8 cellular contexts compared by ENCODE assay signal in genomic region chr16:69727916-69728270, GRCh38. TPM values are rescaled to one million over a fixed set of nuclear protein-coding genes. Genes with fewer than 3 reads are reported as not detected.
A peak's percentile ranks its signal among the peaks of the same experiment; 100 is the strongest.
DNase-seq lines count a peak whose midpoint lies in the region; ATAC-seq and TF ChIP-seq lines count a peak whose summit lies in the region.

No MANE protein-coding gene starts in this region.

- H3K4me3 Mint-ChIP-seq in activated CD8-positive, alpha-beta T cell treated with anti-CD3 and anti-CD28 coated beads for 36 hours = peak overlapping the region; percentile 98

- no peaks in the 10 kb centered on the region for H3K27me3 Mint-ChIP-seq in activated CD8-positive, alpha-beta T cell treated with anti-CD3 and anti-CD28 coated beads for 36 hours

- H3K27ac ChIP-seq in 22Rv1 = peak overlapping the region; percentile 75; the same call in 1 of the 2 replicates

- no peak for TF ChIP-seq CTCF in 22Rv1 (IDR thresholded peaks at IDR 0.05)
- TF ChIP-seq CTCF in activated CD8-positive, alpha-beta T cell treated with anti-CD3 and anti-CD28 coated beads for 36 hours (IDR thresholded peaks at IDR 0.05) = no peak

- POLR2A ChIA-PET in activated CD8-positive, alpha-beta T cell treated with anti-CD3 and anti-CD28 coated beads for 36 hours (lab: Charles Lee) = interaction anchor here (1.0 to 4.7 kb wide), 3 partner anchors 10 to 27 kb away, joined by 6 to 20 read pairs (median 6); partner anchors contain the start of gene NOB1

- H3K36me3 Mint-ChIP-seq in activated CD8-positive, alpha-beta T cell treated with anti-CD3 and anti-CD28 coated beads for 36 hours (ENCODE audit: low read depth) = no peaks in the 10 kb centered on the region

- intact Hi-C loops in activated CD8-positive, alpha-beta T cell treated with anti-CD3 and anti-CD28 coated beads for 36 hours (cut with micrococcal nuclease) = no loop called here

- H3K9me3 Mint-ChIP-seq in activated CD8-positive, alpha-beta T cell treated with anti-CD3 and anti-CD28 coated beads for 36 hours = no peaks in the 10 kb centered on the region

- peak overlapping the region; percentile 97 for H3K27ac Mint-ChIP-seq in activated CD8-positive, alpha-beta T cell treated with anti-CD3 and anti-CD28 coated beads for 36 hours

- CTCF ChIA-PET in activated CD8-positive, alpha-beta T cell treated with anti-CD3 and anti-CD28 coated beads for 36 hours (lab: Charles Lee) = interaction anchor here (0.6 to 4.8 kb wide), 5 partner anchors 9 to 69 kb away, joined by 3 to 31 read pairs (median 5); partner anchors contain the start of gene NOB1

- no peak for ATAC-seq in activated CD8-positive, alpha-beta T cell treated with anti-CD3 and anti-CD28 coated beads for 36 hours

- peaks cover 22% of the 10 kb centered on the region for H3K4me1 Mint-ChIP-seq in activated CD8-positive, alpha-beta T cell treated with anti-CD3 and anti-CD28 coated beads for 36 hours (ENCODE audit: low read depth)

- DNase-seq in ELF-1 (ENCODE audit: low read depth, low spot score) (peak; percentile 18), medulla oblongata (ENCODE audit: extremely low spot score) (peak; percentile 72), foreskin melanocyte (no peak), cerebellar cortex (ENCODE audit: low spot score) (no peak), GM03348 (ENCODE audit: low spot score) (no peak), retina (no peak)
- DNase-seq in activated CD8-positive, alpha-beta T cell treated with anti-CD3 and anti-CD28 coated beads for 36 hours = no peak

RNA-seq across cellular contexts. Expression of gene NQO1, which starts 1.5 kb away (rescaled TPM):
- 1 to 10 TPM; 7.6 to 8.1 TPM for total RNA-seq in activated CD8-positive, alpha-beta T cell treated with anti-CD3 and anti-CD28 coated beads for 36 hours

RNA-seq across cellular contexts. Expression of gene NOB1, which starts 26.8 kb away (rescaled TPM):
- 100 to 1,000 TPM; 139 to 146 TPM for total RNA-seq in activated CD8-positive, alpha-beta T cell treated with anti-CD3 and anti-CD28 coated beads for 36 hours

RNA-seq across cellular contexts. Expression of gene WWP2, which starts 34.2 kb away (rescaled TPM):
- total RNA-seq in activated CD8-positive, alpha-beta T cell treated with anti-CD3 and anti-CD28 coated beads for 36 hours = 10 to 100 TPM; 30.7 to 35.1 TPM

Comparison
In these comparisons a context has a peak if more than half of its experiments do, and no peak if none do; other contexts are left out.
1. DNase-seq: peak in ELF-1 (single experiment) and medulla oblongata (single experiment); none in activated CD8-positive, alpha-beta T cell treated with anti-CD3 and anti-CD28 coated beads for 36 hours (single experiment), foreskin melanocyte (single experiment), cerebellar cortex (single experiment), GM03348 (single experiment) and retina (single experiment).